ENCODE assay signal across 14 cellular contexts in the genomic region with DNA sequence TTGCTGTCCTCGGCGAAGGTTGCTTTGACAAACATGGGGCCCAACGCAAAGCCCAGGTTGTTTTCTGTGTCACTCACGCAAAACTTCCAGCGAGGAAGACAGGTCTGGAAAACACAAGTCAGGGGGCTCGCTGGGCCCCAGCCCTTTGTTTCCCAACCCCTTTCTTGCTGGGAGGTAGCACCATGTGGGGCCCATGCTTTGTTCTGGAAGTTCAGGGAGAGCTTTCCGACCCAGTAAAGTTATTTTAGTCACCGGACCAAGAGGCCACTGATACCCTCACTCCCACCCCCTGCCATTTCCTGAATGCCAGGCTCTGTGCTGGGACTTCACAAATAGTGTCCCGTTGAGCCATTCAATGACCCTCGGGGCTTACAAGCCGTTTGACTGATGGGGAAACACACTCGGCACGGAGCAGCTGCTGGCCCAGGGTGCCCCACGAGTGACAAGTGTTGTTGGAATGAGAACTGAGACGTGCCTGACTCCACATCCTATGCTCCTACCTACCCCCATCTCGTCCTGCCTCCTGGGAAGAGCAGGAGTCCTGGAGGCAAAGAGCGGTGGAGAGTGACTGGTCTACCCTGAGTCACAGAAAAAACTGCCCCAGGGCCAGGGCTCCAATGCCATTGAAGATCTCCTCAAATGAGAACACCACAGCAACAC. TPM values are rescaled to one million over a fixed set of nuclear protein-coding genes. Genes with fewer than 3 reads are reported as not detected.
DNase-seq lines count a peak whose midpoint lies in the region; ATAC-seq and TF ChIP-seq lines count a peak whose summit lies in the region.
"Had no signal": no experiment of that assay in that cellular context is flagged by ENCODE, and none has a peak within 500 bp of the region (broad histone marks: within the 10 kb centered on the region; RNA-seq: fewer than 3 reads in every experiment).

No MANE protein-coding gene starts in this region.

- peak overlapping the region; percentile 39 for H3K27ac Mint-ChIP-seq in neural crest cell (ENCODE audit: unreplicated experiment)
- H3K27ac Mint-ChIP-seq: mesothelial cell of epicardium had no signal

- no peaks in the 10 kb centered on the region for H3K9me3 Mint-ChIP-seq in neural crest cell
- H3K9me3 Mint-ChIP-seq: CD4-positive, CD25-positive, alpha-beta regulatory T cell; IgD-negative memory B cell; mesothelial cell of epicardium had no signal

- peak overlapping the region; percentile 31 for H3K4me2 ChIP-seq in PC-3 (ENCODE audit: low read length)
- no peak overlapping the region for H3K4me2 ChIP-seq in OCI-LY7 (ENCODE audit: low read length)
- H3K4me2 ChIP-seq: SK-N-SH had no signal

- peaks cover 23% of the 10 kb centered on the region for H3K4me1 Mint-ChIP-seq in neural crest cell
- H3K4me1 Mint-ChIP-seq: CD4-positive, CD25-positive, alpha-beta regulatory T cell; IgD-negative memory B cell; mesothelial cell of epicardium had no signal

- H3K36me3 ChIP-seq in PC-3 (ENCODE audit: low read depth, low read length) = peaks cover 26% of the 10 kb centered on the region
- H3K36me3 ChIP-seq in upper lobe of right lung = peaks cover 62% of the 10 kb centered on the region
- H3K36me3 ChIP-seq in OCI-LY7 (ENCODE audit: insufficient read depth, low read length) = no peaks in the 10 kb centered on the region

- no peak overlapping the region for H3K4me3 ChIP-seq in PC-3 (ENCODE audit: low read length)
- H3K4me3 ChIP-seq in coronary artery = no peak overlapping the region
- no peak overlapping the region for H3K4me3 ChIP-seq in upper lobe of right lung
- no peak overlapping the region for H3K4me3 ChIP-seq in OCI-LY7 (ENCODE audit: low read depth, low read length, poor library complexity, severe bottlenecking)

- no peak overlapping the region for H2AFZ ChIP-seq in PC-3 (ENCODE audit: low read length)
- H2AFZ ChIP-seq in OCI-LY7 (ENCODE audit: low read length) = no peak overlapping the region

- no peaks in the 10 kb centered on the region for H3K27me3 Mint-ChIP-seq in neural crest cell (ENCODE audit: low read depth)
- H3K27me3 Mint-ChIP-seq: CD4-positive, CD25-positive, alpha-beta regulatory T cell; IgD-negative memory B cell had no signal

- POLR2A ChIA-PET in PC-3 (lab: Charles Lee; ENCODE audit: unreplicated experiment) = no interaction called here
- POLR2A ChIA-PET in OCI-LY7 (lab: Charles Lee) = interaction anchor here (0.7 kb wide), 1 partner anchor 26 kb away, joined by 3 read pairs; no protein-coding TSS in a partner anchor

- CTCF ChIA-PET in PC-3 (lab: Charles Lee) = no interaction called here
- CTCF ChIA-PET in OCI-LY7 (lab: Charles Lee; ENCODE audit: unreplicated experiment) = no interaction called here

- TF ChIP-seq CTCF in PC-3 (conservative IDR thresholded peaks at IDR 0.05; ENCODE audit: low read depth, low read length) (no peak), coronary artery (IDR thresholded peaks at IDR 0.05) (no peak), neural crest cell (conservative IDR thresholded peaks at IDR 0.05) (no peak), upper lobe of right lung (IDR thresholded peaks at IDR 0.05) (no peak), OCI-LY7 (conservative IDR thresholded peaks at IDR 0.05; ENCODE audit: low read length) (no peak)

- H3K9me3 ChIP-seq in PC-3 (ENCODE audit: low read length) (no peaks in the 10 kb centered on the region), upper lobe of right lung (no peaks in the 10 kb centered on the region), OCI-LY7 (ENCODE audit: low read length) (no peaks in the 10 kb centered on the region)
- H3K9me3 ChIP-seq: SK-N-SH had no signal

- H3K27ac ChIP-seq in PC-3 (ENCODE audit: low read length) = peak overlapping the region; percentile 99
- H3K27ac ChIP-seq in coronary artery = peak overlapping the region; percentile 52 to 78
- no peak overlapping the region for H3K27ac ChIP-seq in upper lobe of right lung
- no peak overlapping the region for H3K27ac ChIP-seq in OCI-LY7 (ENCODE audit: low read depth, low read length, poor library complexity, severe bottlenecking)

- TSS peak; percentile 47 for BruUV-seq in PC-3 (replicated peaks; lab: Mats Ljungman, UMichigan)
- BruUV-seq in OCI-LY7 (replicated peaks; lab: Mats Ljungman, UMichigan) = no TSS peak

- no peaks in the 10 kb centered on the region for H3K27me3 ChIP-seq in PC-3 (ENCODE audit: low read length)
- no peaks in the 10 kb centered on the region for H3K27me3 ChIP-seq in upper lobe of right lung

- intact Hi-C loops in PC-3 (cut with micrococcal nuclease) (loop anchor here (10.0 kb wide), 1 partner anchor 257 kb away; no protein-coding TSS in a partner anchor), upper lobe of right lung (cut with DNase I) (no loop called here), OCI-LY7 (cut with micrococcal nuclease; ENCODE audit: unreplicated experiment) (loop anchor here (10.0 kb wide), 1 partner anchor 337 kb away; no protein-coding TSS in a partner anchor)

- no peak overlapping the region for H3K4me3 Mint-ChIP-seq in neural crest cell
- H3K4me3 Mint-ChIP-seq: CD4-positive, CD25-positive, alpha-beta regulatory T cell; IgD-negative memory B cell; mesothelial cell of epicardium had no signal

- peaks cover 16% of the 10 kb centered on the region for H3K79me2 ChIP-seq in PC-3 (ENCODE audit: low read length)
- H3K79me2 ChIP-seq in OCI-LY7 (ENCODE audit: insufficient read depth, low read depth, low read length) = no peaks in the 10 kb centered on the region

- H3K9me2 ChIP-seq in PC-3 (replicated peaks; ENCODE audit: low read length) = no peaks in the 10 kb centered on the region
- no peaks in the 10 kb centered on the region for H3K9me2 ChIP-seq in OCI-LY7 (ENCODE audit: insufficient read depth, low read length)
- H3K9me2 ChIP-seq: SK-N-SH had no signal

- peak; percentile 72 for ATAC-seq in PC-3
- no peak for ATAC-seq in HG02870 (IDR thresholded peaks at IDR 0.05; ENCODE audit: unreplicated experiment)
- ATAC-seq in upper lobe of right lung = no peak

- H3K36me3 Mint-ChIP-seq in neural crest cell (ENCODE audit: low read depth) = no peaks in the 10 kb centered on the region

- H3K4me1 ChIP-seq in PC-3 (ENCODE audit: insufficient read depth, low read length) (peaks cover 79% of the 10 kb centered on the region), upper lobe of right lung (no peaks in the 10 kb centered on the region), OCI-LY7 (ENCODE audit: insufficient read depth, low read length, poor library complexity, severe bottlenecking) (no peaks in the 10 kb centered on the region)

- peaks cover 11% of the 10 kb centered on the region for H3F3A ChIP-seq in PC-3 (ENCODE audit: low read length, unreplicated experiment)

- H3K9ac ChIP-seq in PC-3 (ENCODE audit: low read length) = peak overlapping the region; percentile 81
- H3K9ac ChIP-seq: SK-N-SH had no signal

- peak; percentile 76 for DNase-seq in ELF-1 (ENCODE audit: low read depth, low spot score)
- DNase-seq in PC-3 = peak; percentile 97
- DNase-seq in coronary artery (ENCODE audit: low spot score) = no peak
- no peak for DNase-seq in neural crest cell (ENCODE audit: low read depth, low spot score)
- DNase-seq in upper lobe of right lung = no peak
- DNase-seq in GOT3 (lab: John Stamatoyannopoulos, UW) = no peak
- no peak for DNase-seq in OCI-LY7 (ENCODE audit: low spot score)
- DNase-seq: caudate nucleus; CD4-positive, CD25-positive, alpha-beta regulatory T cell; NCI-H1436 treated with DMSO at 0.1 percent for 48 hours; SK-N-SH had no signal

- H4K20me1 ChIP-seq in PC-3 (ENCODE audit: low read length) (no peaks in the 10 kb centered on the region), OCI-LY7 (ENCODE audit: insufficient read depth, low read length) (no peaks in the 10 kb centered on the region)

RNA-seq across cellular contexts. Expression of a gene that starts 52.0 kb away (rescaled TPM):
- total RNA-seq in PC-3 (2014; rRNA removed) = 86.8 and 110 TPM in 2 replicates
- 38.3 and 40.3 TPM in 2 replicates for total RNA-seq in neural crest cell
- 108 TPM for total RNA-seq in upper lobe of right lung
- total RNA-seq in OCI-LY7 (2014; rRNA removed; shearing (Covaris generic)) = 13.5 and 20.0 TPM in 2 replicates
- total RNA-seq in OCI-LY7 (2022) = 25.3 and 32.8 TPM in 2 replicates

Comparison
In these comparisons a context has a peak if more than half of its experiments do, and no peak if none do; other contexts are left out.
1. DNase-seq: peak in ELF-1 (single experiment) and PC-3 (single experiment); none in coronary artery (single experiment), neural crest cell (single experiment), upper lobe of right lung (single experiment), GOT3 (single experiment) and OCI-LY7 (single experiment).
2. H3K27ac ChIP-seq: peak in PC-3 (single experiment) and coronary artery (2 of 2); none in upper lobe of right lung (single experiment) and OCI-LY7 (single experiment).